12 cellular contexts compared by ENCODE assay signal in the genomic region with DNA sequence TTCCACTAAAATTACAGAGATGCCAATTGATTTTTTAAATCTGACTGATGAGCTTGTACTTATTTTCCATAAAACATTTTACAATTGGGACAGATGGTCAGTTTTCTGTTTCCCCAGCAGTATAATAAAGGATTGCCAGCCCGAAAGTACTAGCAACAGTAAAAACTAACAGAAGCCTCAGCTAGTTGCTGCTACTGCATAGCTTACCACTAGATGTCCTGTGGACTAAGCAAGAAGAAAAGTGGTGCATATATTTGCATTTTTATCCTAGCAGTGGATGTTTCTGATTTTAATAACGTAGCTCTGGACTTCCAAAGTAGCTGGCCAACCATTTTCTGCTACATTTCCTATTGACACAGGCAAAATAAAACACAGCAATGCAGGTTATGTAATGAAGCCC.
DNase-seq lines count a peak whose midpoint lies in the region; ATAC-seq, FAIRE-seq and TF ChIP-seq lines count a peak whose summit lies in the region.
"Had no signal": no experiment of that assay in that cellular context is flagged by ENCODE, and none has a peak within 500 bp of the region (broad histone marks: within the 10 kb centered on the region; RNA-seq: fewer than 3 reads in every experiment).

No MANE protein-coding gene starts in this region.

- H3K4me1 ChIP-seq in mammary epithelial cell (ENCODE audit: insufficient read depth, low read length) (no peaks in the 10 kb centered on the region), heart right ventricle (no peaks in the 10 kb centered on the region)
- H3K4me1 ChIP-seq: adrenal gland, psoas muscle had no signal

- H3K27ac ChIP-seq in mammary epithelial cell (ENCODE audit: insufficient read depth, low read depth, low read length) (no peak overlapping the region), heart right ventricle (no peak overlapping the region)
- H3K27ac ChIP-seq: adrenal gland, psoas muscle had no signal

- peaks cover 10% of the 10 kb centered on the region for H3K4me1 Mint-ChIP-seq in neural crest cell
- no peaks in the 10 kb centered on the region for H3K4me1 Mint-ChIP-seq in stimulated activated naive B cell treated with anti-CD40 and anti-IgM and Interleukin-4, amounts not matched to agents 10 μg/mL and 1 μg/mL and 100 μg/mL, for 72 hours

- H3K9me3 Mint-ChIP-seq in neural crest cell = no peaks in the 10 kb centered on the region
- H3K9me3 Mint-ChIP-seq in stimulated activated naive B cell treated with anti-CD40 and anti-IgM and Interleukin-4, amounts not matched to agents 10 μg/mL and 1 μg/mL and 100 μg/mL, for 72 hours = no peaks in the 10 kb centered on the region

- DNase-seq in NCI-H1694 treated with DMSO at 0.1 percent for 48 hours (lab: John Stamatoyannopoulos, UW) = peak; percentile 25
- no peak for DNase-seq in mammary epithelial cell
- DNase-seq in neural crest cell (ENCODE audit: low read depth, low spot score) = no peak
- DNase-seq in stimulated activated naive B cell treated with anti-CD40 and anti-IgM and Interleukin-4, amounts not matched to agents 10 μg/mL and 1 μg/mL and 100 μg/mL, for 72 hours = no peak
- DNase-seq in heart right ventricle = no peak
- no peak for DNase-seq in GM12891 (ENCODE audit: insufficient read length, low spot score)
- DNase-seq: activated CD8-positive, alpha-beta T cell treated with anti-CD3 and anti-CD28 coated beads, Interleukin-2, amount 10 ng/mL, durations not matched to agents 7 days and 5 days; adrenal gland; kidney; psoas muscle had no signal

- no peaks in the 10 kb centered on the region for H3K36me3 ChIP-seq in mammary epithelial cell (ENCODE audit: insufficient read depth, low read length)
- H3K36me3 ChIP-seq in heart right ventricle = no peaks in the 10 kb centered on the region
- H3K36me3 ChIP-seq: adrenal gland had no signal

- CTCF ChIA-PET in mammary epithelial cell (lab: Charles Lee; ENCODE audit: low non-redundant PET) = no interaction called here

- H3K36me3 Mint-ChIP-seq in neural crest cell (ENCODE audit: low read depth) = no peaks in the 10 kb centered on the region
- no peaks in the 10 kb centered on the region for H3K36me3 Mint-ChIP-seq in stimulated activated naive B cell treated with anti-CD40 and anti-IgM and Interleukin-4, amounts not matched to agents 10 μg/mL and 1 μg/mL and 100 μg/mL, for 72 hours

- no peak overlapping the region for H3K4me3 Mint-ChIP-seq in neural crest cell
- H3K4me3 Mint-ChIP-seq in stimulated activated naive B cell treated with anti-CD40 and anti-IgM and Interleukin-4, amounts not matched to agents 10 μg/mL and 1 μg/mL and 100 μg/mL, for 72 hours = no peak overlapping the region
- H3K4me3 Mint-ChIP-seq: activated CD8-positive, alpha-beta T cell treated with anti-CD3 and anti-CD28 coated beads, Interleukin-2, amount 10 ng/mL, durations not matched to agents 7 days and 5 days had no signal

- no peak overlapping the region for H3K27ac Mint-ChIP-seq in neural crest cell (ENCODE audit: unreplicated experiment)
- no peak overlapping the region for H3K27ac Mint-ChIP-seq in stimulated activated naive B cell treated with anti-CD40 and anti-IgM and Interleukin-4, amounts not matched to agents 10 μg/mL and 1 μg/mL and 100 μg/mL, for 72 hours
- H3K27ac Mint-ChIP-seq: activated CD8-positive, alpha-beta T cell treated with anti-CD3 and anti-CD28 coated beads, Interleukin-2, amount 10 ng/mL, durations not matched to agents 7 days and 5 days had no signal

- no peaks in the 10 kb centered on the region for H4K20me1 ChIP-seq in mammary epithelial cell (ENCODE audit: insufficient read depth, low read length)

- H3K9ac ChIP-seq in mammary epithelial cell (ENCODE audit: insufficient read depth, low read length) = no peak overlapping the region

- in situ Hi-C loops in mammary epithelial cell (cut with MboI; ENCODE audit: low sequenced_read_pairs in 2 of 2) = no loop called here

- TF ChIP-seq POLR2A in GM12891 (IDR thresholded peaks at IDR 0.05; ENCODE audit: low read depth, low read length) = no peak

- H3K9me3 ChIP-seq in mammary epithelial cell (replicated peaks; ENCODE audit: insufficient read depth, low read length) (no peaks in the 10 kb centered on the region), heart right ventricle (no peaks in the 10 kb centered on the region)
- H3K9me3 ChIP-seq: adrenal gland, psoas muscle had no signal

- TF ChIP-seq CTCF in GM12874 (IDR thresholded peaks at IDR 0.05; ENCODE audit: insufficient read depth, low read depth, low read length) = peak; percentile 29; the same call in 1 of the 2 replicates
- peak; percentile 7 to 25 for TF ChIP-seq CTCF in mammary epithelial cell (conservative IDR thresholded peaks at IDR 0.05 in 1 of 2, IDR thresholded peaks at IDR 0.05 in 1 of 2; ENCODE audit: extremely low read depth in 1 of 2, insufficient read depth in 1 of 2, low read depth in 1 of 2, low read length in 2 of 2)
- peak; percentile 44 for TF ChIP-seq CTCF in neural crest cell (conservative IDR thresholded peaks at IDR 0.05)
- no peak for TF ChIP-seq CTCF in heart right ventricle (IDR thresholded peaks at IDR 0.05)

- dilution Hi-C loops in mammary epithelial cell (cut with HindIII; ENCODE audit: low sequenced_read_pairs) = no loop called here

- BruUV-seq in mammary epithelial cell (replicated peaks; lab: Mats Ljungman, UMichigan) = no TSS peak

- H3K4me2 ChIP-seq in mammary epithelial cell (ENCODE audit: insufficient read depth, low read depth, low read length) = no peak overlapping the region

- no peak overlapping the region for H3K4me3 ChIP-seq in mammary epithelial cell (replicated peaks in 1 of 3; ENCODE audit: insufficient read depth in 1 of 3, low read depth in 2 of 3, low read length in 3 of 3)
- H3K4me3 ChIP-seq in heart right ventricle = no peak overlapping the region
- H3K4me3 ChIP-seq: adrenal gland, psoas muscle had no signal

- 36% methylated on average over 2 of the region's 2 CpGs for WGBS in mammary epithelial cell (ENCODE audit: low coverage, missing lambda C conversion rate)
- 35 to 39% methylated on average over 2 of the region's 2 CpGs for WGBS in heart right ventricle, 2 donors

- H2AFZ ChIP-seq in mammary epithelial cell (ENCODE audit: low read depth, low read length) = no peak overlapping the region

- no peaks in the 10 kb centered on the region for H3K27me3 Mint-ChIP-seq in neural crest cell (ENCODE audit: low read depth)
- H3K27me3 Mint-ChIP-seq in stimulated activated naive B cell treated with anti-CD40 and anti-IgM and Interleukin-4, amounts not matched to agents 10 μg/mL and 1 μg/mL and 100 μg/mL, for 72 hours = no peaks in the 10 kb centered on the region

- no peaks in the 10 kb centered on the region for H3K79me2 ChIP-seq in mammary epithelial cell (ENCODE audit: insufficient read depth, low read length)

- no peak for ATAC-seq in stimulated activated naive B cell treated with anti-CD40 and anti-IgM and Interleukin-4, amounts not matched to agents 10 μg/mL and 1 μg/mL and 100 μg/mL, for 72 hours (replicated peaks)
- ATAC-seq in heart right ventricle = no peak
- ATAC-seq: activated CD8-positive, alpha-beta T cell treated with anti-CD3 and anti-CD28 coated beads, Interleukin-2, amount 10 ng/mL, durations not matched to agents 7 days and 5 days; esophagus mucosa; psoas muscle had no signal

- no peaks in the 10 kb centered on the region for H3K27me3 ChIP-seq in mammary epithelial cell (ENCODE audit: insufficient read depth, low read length)
- no peaks in the 10 kb centered on the region for H3K27me3 ChIP-seq in heart right ventricle
- H3K27me3 ChIP-seq: adrenal gland had no signal

- FAIRE-seq in GM12891 (lab: Jason Lieb, UNC) = no peak
- FAIRE-seq: kidney had no signal

- intact Hi-C loops in mammary epithelial cell (cut with micrococcal nuclease) (no loop called here), heart right ventricle (cut with DNase I) (no loop called here)

TF ChIP-seq in GM12891, 5 proteins besides CTCF, POLR2A, EP300 and RAD21:
- no peak for TF ChIP-seq POLR2AphosphoS5 (IDR thresholded peaks at IDR 0.05; ENCODE audit: low read depth, low read length)
- no peak for TF ChIP-seq POU2F2 (IDR thresholded peaks at IDR 0.05; ENCODE audit: low read depth, low read length)
- no peak for TF ChIP-seq TAF1 (IDR thresholded peaks at IDR 0.05; ENCODE audit: low read depth, low read length)
- TF ChIP-seq PAX5 (IDR thresholded peaks at IDR 0.05; ENCODE audit: insufficient read depth, low read length, severe bottlenecking) = no peak
- no peak for TF ChIP-seq SPI1 (IDR thresholded peaks at IDR 0.05; ENCODE audit: low read depth, low read length)

Comparison
In these comparisons a context has a peak if more than half of its experiments do, and no peak if none do; other contexts are left out.
1. CTCF ChIP-seq: peak in GM12874 (single experiment), mammary epithelial cell (2 of 2) and neural crest cell (single experiment); none in heart right ventricle (0 of 9).